In genomic region chr14:92356677-92357076, GRCh38 we compare ENCODE assay signal across 31 cellular contexts. TPM values are rescaled to one million over a fixed set of nuclear protein-coding genes. Genes with fewer than 3 reads are reported as not detected.
"Had no signal": no experiment of that assay in that cellular context is flagged by ENCODE, and none has a peak within 500 bp of the region (broad histone marks: within the 10 kb centered on the region; RNA-seq: fewer than 3 reads in every experiment).

No MANE protein-coding gene starts in this region.

- FAIRE-seq: bronchial epithelial cell, frontal cortex had no signal

- DNase-seq: activated B cell treated with CpG ODN at 0.5 μM for 24 hours; activated CD4-positive, alpha-beta T cell treated with anti-CD3 and anti-CD28 coated beads for 48 hours; activated CD4-positive, alpha-beta T cell treated with anti-CD3 and anti-CD28 coated beads, Interleukin-2, amount 50 U/mL, for 1 hour; activated CD4-positive, alpha-beta T cell treated with anti-CD3 and anti-CD28 coated beads, Interleukin-2, amount 50 U/mL, for 48 hours; activated CD8-positive, alpha-beta memory T cell treated with anti-CD3 and anti-CD28 coated beads for 24 hours; activated CD8-positive, alpha-beta T cell treated with anti-CD3 and anti-CD28 coated beads for 36 hours; activated effector memory CD4-positive, alpha-beta T cell treated with Interleukin-2 at 50 U/mL for 16 hours; activated gamma-delta T cell treated with Interleukin-2 at 50 U/mL for 16 hours; activated naive CD4-positive, alpha-beta T cell treated with anti-CD3 and anti-CD28 coated beads, Interleukin-2, amount 50 U/mL, for 16 hours; activated naive CD4-positive, alpha-beta T cell treated with Interleukin-2 at 50 U/mL for 16 hours; activated T-cell treated with anti-CD3 and anti-CD28 coated beads, Interleukin-2, amount 50 U/mL, for 4 hours; amniotic stem cell; anterior cingulate cortex; brain microvascular endothelial cell; dorsolateral prefrontal cortex; effector memory CD4-positive, alpha-beta T cell; endodermal cell; foreskin fibroblast; T-helper 1 cell; T-helper 17 cell; T1000; WERI-Rb-1 had no signal

- H3K27me3 ChIP-seq: brain microvascular endothelial cell, dorsolateral prefrontal cortex had no signal

- H3K36me3 ChIP-seq: brain microvascular endothelial cell, WERI-Rb-1 had no signal

- H3K4me3 ChIP-seq: coronary artery, dorsolateral prefrontal cortex had no signal

- H3K27ac ChIP-seq: brain microvascular endothelial cell, coronary artery, dorsolateral prefrontal cortex, WERI-Rb-1 had no signal

- ATAC-seq: activated CD4-positive, CD25-positive, alpha-beta regulatory T cell treated with anti-CD3 and anti-CD28 coated beads, Interleukin-2, amount 50 U/mL, for 24 hours; activated CD8-positive, alpha-beta T cell treated with anti-CD3 and anti-CD28 coated beads for 36 hours; activated T-cell treated with anti-CD3 and anti-CD28 coated beads, Interleukin-2, amount 50 U/mL, for 4 hours; activated T-helper 17 cell treated with anti-CD3 and anti-CD28 coated beads, Interleukin-2, amount 50 U/mL, for 72 hours; esophagus mucosa; T-helper 17 cell had no signal

RNA-seq across cellular contexts. Expression of gene SLC24A4, which starts 33.7 kb away (rescaled TPM):
- total RNA-seq: activated CD8-positive, alpha-beta T cell treated with anti-CD3 and anti-CD28 coated beads for 36 hours; activated T-helper 17 cell treated with anti-CD3 and anti-CD28 coated beads, Interleukin-2, amount 50 U/mL, for 72 hours; astrocyte; bronchial epithelial cell; cardiac septum; epithelial cell of proximal tubule had no signal
